ENCODE assay signal across 17 cellular contexts in genomic region chr7:132019718-132020117, GRCh38.
DNase-seq lines count a peak whose midpoint lies in the region; ATAC-seq, FAIRE-seq and TF ChIP-seq lines count a peak whose summit lies in the region.
"Had no signal": no experiment of that assay in that cellular context is flagged by ENCODE, and none has a peak within 500 bp of the region (broad histone marks: within the 10 kb centered on the region; RNA-seq: fewer than 3 reads in every experiment).

No MANE protein-coding gene starts in this region.

- H3K27ac Mint-ChIP-seq in neural crest cell (ENCODE audit: unreplicated experiment): peak overlapping the region; percentile 78
- no peak overlapping the region for H3K27ac Mint-ChIP-seq in activated naive CD8-positive, alpha-beta T cell treated with anti-CD3 and anti-CD28 coated beads for 36 hours
- H3K27ac Mint-ChIP-seq: CD8-positive, alpha-beta memory T cell; HFFc6 had no signal

- peaks cover 14% of the 10 kb centered on the region for H3K4me1 Mint-ChIP-seq in neural crest cell
- no peaks in the 10 kb centered on the region for H3K4me1 Mint-ChIP-seq in activated naive CD8-positive, alpha-beta T cell treated with anti-CD3 and anti-CD28 coated beads for 36 hours
- H3K4me1 Mint-ChIP-seq: CD8-positive, alpha-beta memory T cell had no signal

- no peak for FAIRE-seq in GM12891 (lab: Jason Lieb, UNC)
- FAIRE-seq: GM18507 had no signal

- no peaks in the 10 kb centered on the region for H3K36me3 ChIP-seq in ascending aorta
- H3K36me3 ChIP-seq: BLaER1 had no signal

- peaks cover 0 to 5% of the 10 kb centered on the region in 2 donors for H3K9me3 ChIP-seq in ascending aorta

- H3K27me3 Mint-ChIP-seq in neural crest cell (ENCODE audit: low read depth): peaks cover 3% of the 10 kb centered on the region
- peaks cover 5% of the 10 kb centered on the region for H3K27me3 Mint-ChIP-seq in activated naive CD8-positive, alpha-beta T cell treated with anti-CD3 and anti-CD28 coated beads for 36 hours

- no peaks in the 10 kb centered on the region for H3K27me3 ChIP-seq in ascending aorta
- H3K27me3 ChIP-seq: BLaER1 had no signal

- H3K27ac ChIP-seq in ascending aorta: peak overlapping the region; percentile 12 to 54
- H3K27ac ChIP-seq: BLaER1 had no signal

- ATAC-seq in HG02870 (IDR thresholded peaks at IDR 0.05; ENCODE audit: unreplicated experiment): no peak

- peaks cover 0 to 6% of the 10 kb centered on the region in 2 donors for H3K4me1 ChIP-seq in ascending aorta
- H3K4me1 ChIP-seq: BLaER1, Caco-2 had no signal

- DNase-seq in ascending aorta (ENCODE audit: low spot score in 2 of 2): no peak
- peak; percentile 30 for DNase-seq in globus pallidus (ENCODE audit: low spot score)
- no peak for DNase-seq in neural crest cell (ENCODE audit: low read depth, low spot score)
- no peak for DNase-seq in activated naive CD8-positive, alpha-beta T cell treated with anti-CD3 and anti-CD28 coated beads for 36 hours
- DNase-seq in GM12891 (ENCODE audit: insufficient read length, low spot score): no peak
- no peak for DNase-seq in hepatic stellate cell (ENCODE audit: low spot score)
- DNase-seq: AML-193; Caco-2; CD8-positive, alpha-beta memory T cell; DND-41; GF-D8; HCEC 1CT; HFFc6; IMR-90 had no signal

- peaks cover 7% of the 10 kb centered on the region for H3K9me3 Mint-ChIP-seq in neural crest cell
- peaks cover 5% of the 10 kb centered on the region for H3K9me3 Mint-ChIP-seq in activated naive CD8-positive, alpha-beta T cell treated with anti-CD3 and anti-CD28 coated beads for 36 hours

- H3K4me3 Mint-ChIP-seq in neural crest cell: no peak overlapping the region
- no peak overlapping the region for H3K4me3 Mint-ChIP-seq in activated naive CD8-positive, alpha-beta T cell treated with anti-CD3 and anti-CD28 coated beads for 36 hours
- H3K4me3 Mint-ChIP-seq: CD8-positive, alpha-beta memory T cell; HFFc6 had no signal

- no peak for TF ChIP-seq POLR2A in GM12891 (IDR thresholded peaks at IDR 0.05; ENCODE audit: low read depth, low read length)

- TF ChIP-seq CTCF in ascending aorta (IDR thresholded peaks at IDR 0.05): no peak
- TF ChIP-seq CTCF in neural crest cell (conservative IDR thresholded peaks at IDR 0.05): no peak

- no peaks in the 10 kb centered on the region for H3K36me3 Mint-ChIP-seq in neural crest cell (ENCODE audit: low read depth)
- H3K36me3 Mint-ChIP-seq in activated naive CD8-positive, alpha-beta T cell treated with anti-CD3 and anti-CD28 coated beads for 36 hours: no peaks in the 10 kb centered on the region

- no peak overlapping the region for H3K4me3 ChIP-seq in ascending aorta
- H3K4me3 ChIP-seq: BLaER1 had no signal

- intact Hi-C loops in ascending aorta (cut with DNase I): loop anchor here (5.0 kb wide), 2 partner anchors 48 to 72 kb away; no protein-coding TSS in a partner anchor

TF ChIP-seq in GM12891, 5 proteins besides CTCF, POLR2A, EP300 and RAD21:
- TF ChIP-seq TAF1 (IDR thresholded peaks at IDR 0.05; ENCODE audit: low read depth, low read length) (no peak), POU2F2 (IDR thresholded peaks at IDR 0.05; ENCODE audit: low read depth, low read length) (no peak), SPI1 (IDR thresholded peaks at IDR 0.05; ENCODE audit: low read depth, low read length) (no peak), PAX5 (IDR thresholded peaks at IDR 0.05; ENCODE audit: insufficient read depth, low read length, severe bottlenecking) (no peak), POLR2AphosphoS5 (IDR thresholded peaks at IDR 0.05; ENCODE audit: low read depth, low read length) (no peak)
